In the genomic region with DNA sequence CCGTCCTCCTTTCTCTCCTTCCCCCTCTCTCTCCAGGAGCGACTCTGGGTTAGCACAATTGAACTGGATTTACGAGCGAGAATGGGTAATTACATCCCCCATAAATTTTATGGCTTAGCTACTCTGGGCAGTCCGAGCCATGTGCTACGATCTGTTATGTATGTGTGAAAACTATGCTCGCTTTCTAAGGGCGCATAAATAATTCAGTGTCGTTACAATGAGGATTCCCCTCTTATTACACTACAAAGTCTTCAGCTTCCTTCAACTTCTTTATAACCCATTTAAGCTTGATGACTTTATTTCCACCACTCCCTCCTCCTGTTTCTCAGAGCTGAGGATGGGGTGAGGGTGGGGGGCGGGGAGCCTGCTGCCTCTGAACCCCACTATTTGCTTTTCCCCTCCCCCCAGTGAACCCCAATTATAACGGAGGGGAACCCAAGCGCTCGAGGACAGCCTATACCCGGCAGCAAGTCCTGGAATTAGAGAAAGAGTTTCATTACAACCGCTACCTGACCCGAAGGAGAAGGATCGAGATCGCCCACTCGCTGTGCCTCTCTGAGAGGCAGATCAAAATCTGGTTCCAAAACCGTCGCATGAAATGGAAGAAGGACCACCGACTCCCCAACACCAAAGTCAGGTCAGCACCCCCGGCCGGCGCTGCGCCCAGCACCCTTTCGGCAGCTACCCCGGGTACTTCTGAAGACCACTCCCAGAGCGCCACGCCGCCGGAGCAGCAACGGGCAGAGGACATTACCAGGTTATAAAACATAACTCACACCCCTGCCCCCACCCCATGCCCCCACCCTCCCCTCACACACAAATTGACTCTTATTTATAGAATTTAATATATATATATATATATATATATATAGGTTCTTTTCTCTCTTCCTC, we compare ENCODE assay signal across 9 cellular contexts. TPM values are rescaled to one million over a fixed set of nuclear protein-coding genes. Genes with fewer than 3 reads are reported as not detected.
DNase-seq lines count a peak whose midpoint lies in the region; ATAC-seq and TF ChIP-seq lines count a peak whose summit lies in the region.
"Had no signal": no experiment of that assay in that cellular context is flagged by ENCODE, and none has a peak within 500 bp of the region (broad histone marks: within the 10 kb centered on the region; RNA-seq: fewer than 3 reads in every experiment).

No MANE protein-coding gene starts in this region.

- H3K27me3 Mint-ChIP-seq in CD4-positive, alpha-beta T cell, result peaks cover 95% of the 10 kb centered on the region
- peaks cover 13% of the 10 kb centered on the region for H3K27me3 Mint-ChIP-seq in IgD-negative memory B cell

- intact Hi-C loops in CD4-positive, alpha-beta T cell (cut with DNase I, micrococcal nuclease), result no loop called here
- intact Hi-C loops in ovary (cut with DNase I) (no loop called here), vagina (cut with DNase I) (no loop called here)

- POLR2A ChIA-PET in CD4-positive, alpha-beta T cell (lab: Charles Lee), result interaction anchor here (1.1 to 1.6 kb wide), 3 partner anchors 9 to 39 kb away, joined by 3 to 4 read pairs (median 3); no protein-coding TSS in a partner anchor

- no peak for TF ChIP-seq CTCF in CD4-positive, alpha-beta T cell (IDR thresholded peaks at IDR 0.05)
- TF ChIP-seq CTCF in coronary artery (IDR thresholded peaks at IDR 0.05), result no peak
- TF ChIP-seq CTCF in ovary (IDR thresholded peaks at IDR 0.05), result no peak
- no peak for TF ChIP-seq CTCF in vagina (IDR thresholded peaks at IDR 0.05)

- peaks cover 44% of the 10 kb centered on the region for H3K4me1 Mint-ChIP-seq in CD4-positive, alpha-beta T cell (ENCODE audit: low read depth)
- H3K4me1 Mint-ChIP-seq in IgD-negative memory B cell, result peaks cover 9 to 30% (median 26%) of the 10 kb centered on the region in 3 donors

- TF ChIP-seq POLR2A in ovary (IDR thresholded peaks at IDR 0.05), result no peak
- no peak for TF ChIP-seq POLR2A in vagina (IDR thresholded peaks at IDR 0.05)

- no peak overlapping the region for H3K27ac Mint-ChIP-seq in CD4-positive, alpha-beta T cell
- peak overlapping the region in 1 of 3 donors; percentile 83 for H3K27ac Mint-ChIP-seq in IgD-negative memory B cell

- H3K27ac ChIP-seq in CD4-positive, alpha-beta T cell (ENCODE audit: low read depth, low read length), result no peak overlapping the region
- no peak overlapping the region for H3K27ac ChIP-seq in coronary artery
- H3K27ac ChIP-seq in ovary, result no peak overlapping the region
- no peak overlapping the region for H3K27ac ChIP-seq in vagina

- H3K4me3 Mint-ChIP-seq in CD4-positive, alpha-beta T cell, result peak overlapping the region; percentile 69
- H3K4me3 Mint-ChIP-seq in IgD-negative memory B cell, result peak overlapping the region; percentile 92 to 100 (median 98)

- no peaks in the 10 kb centered on the region for H3K36me3 ChIP-seq in ovary
- H3K36me3 ChIP-seq in vagina, result no peaks in the 10 kb centered on the region

- no peak for ATAC-seq in CD4-positive, alpha-beta T cell (ENCODE audit: poor library complexity)

- no peaks in the 10 kb centered on the region for H3K9me3 Mint-ChIP-seq in CD4-positive, alpha-beta T cell
- H3K9me3 Mint-ChIP-seq in IgD-negative memory B cell, result peaks cover 0 to 1% (median 0%) of the 10 kb centered on the region in 3 donors

- peaks cover 73% of the 10 kb centered on the region for H3K27me3 ChIP-seq in CD4-positive, alpha-beta T cell (ENCODE audit: control insufficient read depth, insufficient read depth, low read length)
- H3K27me3 ChIP-seq in ovary, result no peaks in the 10 kb centered on the region
- peaks cover 36% of the 10 kb centered on the region for H3K27me3 ChIP-seq in vagina

- H3K4me1 ChIP-seq in ovary (ENCODE audit: insufficient read depth) (peaks cover 7% of the 10 kb centered on the region), vagina (peaks cover 34% of the 10 kb centered on the region)

- no peak for DNase-seq in CD4-positive, alpha-beta T cell
- DNase-seq in coronary artery (ENCODE audit: low spot score), result no peak
- peak in 1 of 5 donors; percentile 47 for DNase-seq in ovary
- DNase-seq in DMS53 (lab: John Stamatoyannopoulos, UW), result no peak
- no peak for DNase-seq in NCI-H187 treated with DMSO at 0.1 percent for 48 hours (lab: John Stamatoyannopoulos, UW)
- no peak for DNase-seq in SHP77 treated with DMSO at 0.1 percent for 48 hours (lab: John Stamatoyannopoulos, UW)
- DNase-seq in vagina (ENCODE audit: extremely low spot score in 2 of 2), result no peak

- no peak for TF ChIP-seq EP300 in ovary (IDR thresholded peaks at IDR 0.05)

- CTCF ChIA-PET in CD4-positive, alpha-beta T cell (lab: Charles Lee), result interaction anchor here (0.9 to 1.1 kb wide), 2 partner anchors 49 to 153 kb away, joined by 3 read pairs; no protein-coding TSS in a partner anchor

- WGBS in ovary, 3 donors, result 17 to 50% (median 23%) methylated on average over 33 of the region's 33 CpGs

- H3K4me3 ChIP-seq in coronary artery, result peak overlapping the region; percentile 83
- H3K4me3 ChIP-seq in ovary, result peak overlapping the region; percentile 34
- H3K4me3 ChIP-seq in vagina, result peak overlapping the region in 1 of 2 donors; percentile 33

- no peaks in the 10 kb centered on the region for H3K9me3 ChIP-seq in CD4-positive, alpha-beta T cell (ENCODE audit: control insufficient read depth, low read length)
- no peaks in the 10 kb centered on the region for H3K9me3 ChIP-seq in ovary
- H3K9me3 ChIP-seq in vagina, result no peaks in the 10 kb centered on the region

- no peaks in the 10 kb centered on the region for H3K36me3 Mint-ChIP-seq in CD4-positive, alpha-beta T cell (ENCODE audit: low read depth)
- peaks cover 5% of the 10 kb centered on the region for H3K36me3 Mint-ChIP-seq in IgD-negative memory B cell

RNA-seq across cellular contexts. Expression of a gene that starts 1.1 kb away (rescaled TPM):
- total RNA-seq in CD4-positive, alpha-beta T cell, result not detected
- 2.3 TPM for polyA plus RNA-seq in IgD-negative memory B cell
- total RNA-seq in ovary, result 10 to 100 TPM in 5 of 7 donors, 1 to 10 TPM in 2; 3.3 to 21.8 (median 13.1) TPM
- polyA plus RNA-seq in ovary, result 10 to 100 TPM in 1 of 2 donors, 1 to 10 TPM in 1; 7.9 to 10.9 TPM
- total RNA-seq in vagina, result 1.2 TPM
- polyA plus RNA-seq: neural cell had no signal

RNA-seq across cellular contexts. Expression of a gene that starts 21.8 kb away (rescaled TPM):
- total RNA-seq in CD4-positive, alpha-beta T cell, result not detected
- polyA plus RNA-seq in IgD-negative memory B cell (not detected), ovary (1 to 10 TPM; 2.1 to 2.2 TPM)
- total RNA-seq in ovary (10 to 100 TPM in 1 of 7 donors, 1 to 10 TPM in 6; 1.8 to 11.0 (median 3.6) TPM), vagina (not detected)
- polyA plus RNA-seq: neural cell had no signal

RNA-seq across cellular contexts. Expression of a gene that starts 26.4 kb away (rescaled TPM):
- not detected for total RNA-seq in CD4-positive, alpha-beta T cell
- polyA plus RNA-seq in IgD-negative memory B cell (not detected), ovary (10 to 100 TPM; 23.3 to 37.8 TPM)
- total RNA-seq in ovary (10 to 100 TPM in 5 of 7 donors, 1 to 10 TPM in 2; 3.9 to 56.1 (median 21.4) TPM), vagina (not detected)
- polyA plus RNA-seq: neural cell had no signal

RNA-seq across cellular contexts. Expression of a gene that starts 45.9 kb away (rescaled TPM):
- not detected for total RNA-seq in CD4-positive, alpha-beta T cell
- polyA plus RNA-seq in IgD-negative memory B cell (not detected), ovary (10 to 100 TPM in 1 of 2 donors, 1 to 10 TPM in 1; 3.2 to 19.4 TPM)
- total RNA-seq in ovary (10 to 100 TPM in 1 of 7 donors, 1 to 10 TPM in 5, under 1 TPM in 1; 0.34 to 13.9 (median 7.7) TPM), vagina (not detected)
- polyA plus RNA-seq: neural cell had no signal

RNA-seq across cellular contexts. Expression of a gene that starts 54.7 kb away (rescaled TPM):
- total RNA-seq in CD4-positive, alpha-beta T cell, result not detected
- polyA plus RNA-seq in IgD-negative memory B cell, result not detected
- 1 to 10 TPM in 2 of 7 donors, under 1 TPM in 4, not detected in 1; 0.26 to 3.9 (median 0.51) TPM for total RNA-seq in ovary
- polyA plus RNA-seq in ovary, result 10 to 100 TPM in 1 of 2 donors, 1 to 10 TPM in 1; 3.4 to 15.0 TPM
- not detected for total RNA-seq in vagina
- polyA plus RNA-seq: neural cell had no signal
